21 cellular contexts compared by ENCODE assay signal in genomic region chr4:159723341-159724048, GRCh38.
DNase-seq lines count a peak whose midpoint lies in the region; ATAC-seq, FAIRE-seq and TF ChIP-seq lines count a peak whose summit lies in the region.
"Had no signal": no experiment of that assay in that cellular context is flagged by ENCODE, and none has a peak within 500 bp of the region (broad histone marks: within the 10 kb centered on the region; RNA-seq: fewer than 3 reads in every experiment).

No MANE protein-coding gene starts in this region.

- no peaks in the 10 kb centered on the region for H3K27me3 ChIP-seq in SK-N-SH (ENCODE audit: insufficient read depth)
- no peaks in the 10 kb centered on the region for H3K27me3 ChIP-seq in bronchial epithelial cell (ENCODE audit: control insufficient read depth, insufficient read depth, low read length)
- no peaks in the 10 kb centered on the region for H3K27me3 ChIP-seq in upper lobe of left lung
- H3K27me3 ChIP-seq: Peyer's patch had no signal

- 22% methylated on average over 4 of the region's 8 CpGs for WGBS in SK-N-SH (ENCODE audit: low lambda C conversion rate)
- WGBS in upper lobe of left lung, 2 donors = 70 to 80% methylated on average over 7 to 8 of the region's 8 CpGs

- no peaks in the 10 kb centered on the region for H4K20me1 ChIP-seq in SK-N-SH (ENCODE audit: insufficient read depth)

- H3K36me3 Mint-ChIP-seq in CD14-positive monocyte = no peaks in the 10 kb centered on the region

- no peaks in the 10 kb centered on the region for H3K9me3 ChIP-seq in SK-N-SH
- no peaks in the 10 kb centered on the region for H3K9me3 ChIP-seq in upper lobe of left lung
- H3K9me3 ChIP-seq: A549, Peyer's patch had no signal

- TF ChIP-seq EP300 in SK-N-SH (IDR thresholded peaks at IDR 0.05; ENCODE audit: borderline replicate concordance in 1 of 2, low read depth in 1 of 2, low read length in 1 of 2) (no peak), upper lobe of left lung (IDR thresholded peaks at IDR 0.05) (no peak)

- peak; percentile 10 for DNase-seq in SK-N-SH
- DNase-seq in NCI-H510A (lab: John Stamatoyannopoulos, UW) = peak; percentile 33
- DNase-seq in bronchial epithelial cell (ENCODE audit: low read depth) = peak; percentile 39
- DNase-seq in upper lobe of left lung = peak in 1 of 2 donors; percentile 55
- DNase-seq in stimulated activated naive CD4-positive, alpha-beta T cell treated with Interleukin-2 at 50 U/mL for 16 hours (lab: John Stamatoyannopoulos, UW) = no peak
- no peak for DNase-seq in CD14-positive monocyte (ENCODE audit: low spot score)
- DNase-seq: COR-L47, NCI-H1694, NCI-H2107, NCI-H345, NCI-H774, Peyer's patch, Right ventricle myocardium superior, T-helper 17 cell had no signal

- FAIRE-seq in bronchial epithelial cell (lab: Jason Lieb, UNC) = no peak
- FAIRE-seq: A549, HTR-8/SVneo had no signal

- H3F3A ChIP-seq in SK-N-SH (replicated peaks; ENCODE audit: insufficient read depth) = no peaks in the 10 kb centered on the region

- H3K27ac ChIP-seq in SK-N-SH (ENCODE audit: low read depth in 2 of 2, low read length in 1 of 2) (no peak overlapping the region), upper lobe of left lung (no peak overlapping the region)
- H3K27ac ChIP-seq: A549, C4-2B, HL-60, Peyer's patch had no signal

- H3K36me3 ChIP-seq in SK-N-SH (replicated peaks in 1 of 2; ENCODE audit: control insufficient read depth in 1 of 2, insufficient read depth in 2 of 2, low read length in 1 of 2) = no peaks in the 10 kb centered on the region
- H3K36me3 ChIP-seq in bronchial epithelial cell (ENCODE audit: control insufficient read depth, insufficient read depth, low read length) = no peaks in the 10 kb centered on the region
- no peaks in the 10 kb centered on the region for H3K36me3 ChIP-seq in upper lobe of left lung
- H3K36me3 ChIP-seq: Peyer's patch had no signal

- peaks cover 0 to 6% (median 5%) of the 10 kb centered on the region in 7 donors for H3K9me3 Mint-ChIP-seq in CD14-positive monocyte
- H3K9me3 Mint-ChIP-seq: GM23338 had no signal

- POLR2A ChIA-PET in SK-N-SH (lab: Yijun Ruan, JAX) = no interaction called here

- intact Hi-C loops in CD14-positive monocyte (cut with micrococcal nuclease) = no loop called here

- no peak; the same call in 1 of the 2 replicates for TF ChIP-seq RAD21 in SK-N-SH (IDR thresholded peaks at IDR 0.05; ENCODE audit: low read length)

- no peak overlapping the region for H2AFZ ChIP-seq in SK-N-SH (ENCODE audit: low read depth)
- H2AFZ ChIP-seq: GM23338 had no signal

- ATAC-seq in SK-N-SH treated with all-trans-retinoic acid at 6 μM for 48 hours (no peak), upper lobe of left lung (ENCODE audit: low FRiP score in 2 of 2) (peak; percentile 17 to 20), GM18511 (IDR thresholded peaks at IDR 0.05; ENCODE audit: unreplicated experiment) (no peak)
- ATAC-seq: A549, GM23338, T-helper 17 cell had no signal

- CTCF ChIA-PET in SK-N-SH (lab: Yijun Ruan, JAX) = no interaction called here

- TF ChIP-seq POLR2A in upper lobe of left lung (IDR thresholded peaks at IDR 0.05) = no peak

- H3K4me1 ChIP-seq in SK-N-SH (ENCODE audit: control insufficient read depth in 1 of 2, insufficient read depth in 2 of 2, low read depth in 1 of 2, low read length in 1 of 2) = peaks cover 0 to 5% of the 10 kb centered on the region in 2 experiments; a peak in 1 of 4 replicates
- H3K4me1 ChIP-seq in upper lobe of left lung = no peaks in the 10 kb centered on the region
- H3K4me1 ChIP-seq: A549, Peyer's patch had no signal

- TF ChIP-seq CTCF in SK-N-SH (IDR thresholded peaks at IDR 0.05) (no peak), bronchial epithelial cell (IDR thresholded peaks at IDR 0.05; ENCODE audit: insufficient read depth, low read length, severe bottlenecking) (no peak), upper lobe of left lung (IDR thresholded peaks at IDR 0.05) (no peak), CD14-positive monocyte (IDR thresholded peaks at IDR 0.05) (no peak)

- no peak overlapping the region for H3K9ac ChIP-seq in SK-N-SH

- H3K4me3 Mint-ChIP-seq in CD14-positive monocyte = no peak overlapping the region
- H3K4me3 Mint-ChIP-seq: GM23338, T-helper 17 cell had no signal

- no peaks in the 10 kb centered on the region for H3K4me1 Mint-ChIP-seq in CD14-positive monocyte
- H3K4me1 Mint-ChIP-seq: T-helper 17 cell had no signal

- H3K9me2 ChIP-seq in SK-N-SH = no peaks in the 10 kb centered on the region

- no peak overlapping the region for H3K27ac Mint-ChIP-seq in CD14-positive monocyte
- H3K27ac Mint-ChIP-seq: GM23338, T-helper 17 cell had no signal

- H3K27me3 Mint-ChIP-seq in CD14-positive monocyte (ENCODE audit: low read depth in 3 of 3) = no peaks in the 10 kb centered on the region
- H3K27me3 Mint-ChIP-seq: T-helper 17 cell had no signal

- H3K79me2 ChIP-seq in SK-N-SH (ENCODE audit: insufficient read depth) = no peaks in the 10 kb centered on the region

- no peak overlapping the region for H3K4me3 ChIP-seq in SK-N-SH (ENCODE audit: low read depth in 2 of 2, low read length in 1 of 2)
- H3K4me3 ChIP-seq in bronchial epithelial cell (ENCODE audit: low read depth, low read length) = no peak overlapping the region
- H3K4me3 ChIP-seq in upper lobe of left lung = no peak overlapping the region
- H3K4me3 ChIP-seq: A549, GM23338, Peyer's patch had no signal

- no peak overlapping the region for H3K4me2 ChIP-seq in SK-N-SH
- H3K4me2 ChIP-seq: A549, GM23338 had no signal

TF ChIP-seq in SK-N-SH, 30 proteins besides CTCF, POLR2A, EP300 and RAD21:
- TF ChIP-seq USF2 (IDR thresholded peaks at IDR 0.05; ENCODE audit: borderline replicate concordance, low read depth, low read length) = no peak
TF ChIP-seq in SK-N-SH: peak in this region for 0.

TF ChIP-seq in SK-N-SH treated with all-trans-retinoic acid at 6 μM for 48 hours, 23 proteins besides CTCF, POLR2A, EP300 and RAD21:
- TF ChIP-seq TCF4 (CRISPR knock-in tag; IDR thresholded peaks at IDR 0.05; ENCODE audit: borderline replicate concordance) (no peak), ARNTL (CRISPR knock-in tag; IDR thresholded peaks at IDR 0.05; ENCODE audit: borderline replicate concordance, low read depth) (no peak), ZFP3 (CRISPR knock-in tag; IDR thresholded peaks at IDR 0.05) (no peak), ESRRG (CRISPR knock-in tag; IDR thresholded peaks at IDR 0.05) (no peak), CSRNP3 (CRISPR knock-in tag; IDR thresholded peaks at IDR 0.05) (no peak), OSR1 (CRISPR knock-in tag; IDR thresholded peaks at IDR 0.05) (no peak), RARB (CRISPR knock-in tag; IDR thresholded peaks at IDR 0.05) (no peak), POU6F1 (CRISPR knock-in tag; IDR thresholded peaks at IDR 0.05; ENCODE audit: borderline replicate concordance, low read depth) (no peak), ZFP30 (CRISPR knock-in tag; IDR thresholded peaks at IDR 0.05) (no peak), ISL1 (CRISPR knock-in tag; IDR thresholded peaks at IDR 0.05) (no peak), TOX (CRISPR knock-in tag; IDR thresholded peaks at IDR 0.05; ENCODE audit: borderline replicate concordance) (no peak), ZC3H10 (CRISPR knock-in tag; IDR thresholded peaks at IDR 0.05) (no peak), CREB5 (CRISPR knock-in tag; IDR thresholded peaks at IDR 0.05; ENCODE audit: low read depth) (no peak), ZNF70 (CRISPR knock-in tag; IDR thresholded peaks at IDR 0.05) (no peak), ZNF565 (CRISPR knock-in tag; conservative IDR thresholded peaks at IDR 0.05; ENCODE audit: low read depth) (no peak)

Comparison
In these comparisons a context has a peak if more than half of its experiments do, and no peak if none do; other contexts are left out.
1. DNase-seq: peak in SK-N-SH (single experiment), NCI-H510A (single experiment) and bronchial epithelial cell (single experiment); none in stimulated activated naive CD4-positive, alpha-beta T cell treated with Interleukin-2 at 50 U/mL for 16 hours (single experiment) and CD14-positive monocyte (single experiment).
2. ATAC-seq: peak in upper lobe of left lung (2 of 2); none in SK-N-SH treated with all-trans-retinoic acid at 6 μM for 48 hours (single experiment) and GM18511 (single experiment).